ENCODE assay signal across 10 cellular contexts in the genomic region with DNA sequence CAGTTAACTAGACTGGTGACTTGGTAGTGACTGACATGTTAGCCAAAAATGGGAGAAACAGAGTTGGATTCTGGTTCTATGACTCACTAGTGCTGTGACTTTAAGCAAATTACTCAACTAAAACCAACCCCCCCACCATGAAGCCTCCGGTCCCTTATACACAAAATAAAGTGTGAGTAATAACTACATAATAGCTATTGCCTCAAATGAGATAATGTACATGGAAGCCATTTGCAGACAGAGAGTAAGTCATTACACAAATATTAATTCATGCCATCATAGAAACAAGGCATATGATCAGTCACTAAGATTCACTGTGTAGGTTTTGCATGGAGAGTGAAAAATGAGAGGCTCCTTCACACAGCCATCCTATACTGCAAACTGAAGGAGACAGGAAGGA.
A peak's percentile ranks its signal among the peaks of the same experiment; 100 is the strongest.
DNase-seq lines count a peak whose midpoint lies in the region; ATAC-seq and TF ChIP-seq lines count a peak whose summit lies in the region.
"Had no signal": no experiment of that assay in that cellular context is flagged by ENCODE, and none has a peak within 500 bp of the region (broad histone marks: within the 10 kb centered on the region; RNA-seq: fewer than 3 reads in every experiment).

No MANE protein-coding gene starts in this region.

- no peaks in the 10 kb centered on the region for H3K36me3 ChIP-seq in ACC112 (ENCODE audit: insufficient read depth, low read length)
- H3K36me3 ChIP-seq: lower lobe of right lung had no signal

- no peak for DNase-seq in activated T-helper 1 cell treated with anti-CD3 and anti-CD28 coated beads, Interleukin-12 subunit alpha, Interleukin-12 subunit beta, Interleukin-2, Interleukin-4 antibody, amounts not matched to agents 30 ng/mL and 10 ng/mL and 1 ng/mL, durations not matched to agents 14 hours and 24 hours and 36 hours (ENCODE audit: low spot score)
- peak; percentile 88 to 93 for DNase-seq in foreskin keratinocyte
- no peak for DNase-seq in NCI-H2196 (lab: John Stamatoyannopoulos, UW; ENCODE audit: unreplicated experiment)
- no peak for DNase-seq in immature natural killer cell
- DNase-seq in T-helper 9 cell = no peak
- DNase-seq: lower lobe of right lung, NCI-H2081 treated with DMSO at 0.1 percent for 48 hours had no signal

- no peaks in the 10 kb centered on the region for H3K27me3 Mint-ChIP-seq in activated T-helper 1 cell treated with anti-CD3 and anti-CD28 coated beads, Interleukin-12 subunit alpha, Interleukin-12 subunit beta, Interleukin-2, Interleukin-4 antibody, amounts not matched to agents 30 ng/mL and 10 ng/mL and 1 ng/mL, durations not matched to agents 14 hours and 24 hours and 36 hours (ENCODE audit: insufficient read depth)
- H3K27me3 Mint-ChIP-seq in immature natural killer cell (ENCODE audit: low read depth in 3 of 3) = no peaks in the 10 kb centered on the region

- peak overlapping the region; percentile 86 for H2AFZ ChIP-seq in ACC112 (ENCODE audit: low read length, unreplicated experiment)

- peak overlapping the region; percentile 52 for H3K4me3 ChIP-seq in ACC112 (ENCODE audit: low read depth, low read length)
- H3K4me3 ChIP-seq: lower lobe of right lung had no signal

- H3K9me3 Mint-ChIP-seq in activated T-helper 1 cell treated with anti-CD3 and anti-CD28 coated beads, Interleukin-12 subunit alpha, Interleukin-12 subunit beta, Interleukin-2, Interleukin-4 antibody, amounts not matched to agents 30 ng/mL and 10 ng/mL and 1 ng/mL, durations not matched to agents 14 hours and 24 hours and 36 hours = no peaks in the 10 kb centered on the region
- H3K9me3 Mint-ChIP-seq in immature natural killer cell = no peaks in the 10 kb centered on the region

- ATAC-seq in GM18868 (IDR thresholded peaks at IDR 0.05; ENCODE audit: unreplicated experiment) (peak; percentile 48), foreskin keratinocyte (peak; percentile 97), GM19395 (IDR thresholded peaks at IDR 0.05; ENCODE audit: unreplicated experiment) (no peak)
- ATAC-seq: lower lobe of right lung had no signal

- TF ChIP-seq CTCF in foreskin keratinocyte (conservative IDR thresholded peaks at IDR 0.05) = no peak

- H3K27ac ChIP-seq in ACC112 (ENCODE audit: low read depth, low read length) (peak overlapping the region; percentile 91), foreskin keratinocyte (peak overlapping the region; percentile 67)
- H3K27ac ChIP-seq: lower lobe of right lung had no signal

- H3K79me2 ChIP-seq in ACC112 (ENCODE audit: control insufficient read depth, insufficient read depth, low read length, unreplicated experiment) = peaks cover 20% of the 10 kb centered on the region

- H3K27me3 ChIP-seq in ACC112 (ENCODE audit: insufficient read depth, low read length) = no peaks in the 10 kb centered on the region
- H3K27me3 ChIP-seq in foreskin keratinocyte = no peaks in the 10 kb centered on the region

- intact Hi-C loops in activated T-helper 1 cell treated with anti-CD3 and anti-CD28 coated beads, Interleukin-12 subunit alpha, Interleukin-12 subunit beta, Interleukin-2, Interleukin-4 antibody, amounts not matched to agents 30 ng/mL and 10 ng/mL and 1 ng/mL, durations not matched to agents 14 hours and 24 hours and 36 hours (cut with micrococcal nuclease) = loop anchor here (1.0 kb wide), 2 partner anchors 9 to 11 kb away; no protein-coding TSS in a partner anchor

- H3K4me3 Mint-ChIP-seq in activated T-helper 1 cell treated with anti-CD3 and anti-CD28 coated beads, Interleukin-12 subunit alpha, Interleukin-12 subunit beta, Interleukin-2, Interleukin-4 antibody, amounts not matched to agents 30 ng/mL and 10 ng/mL and 1 ng/mL, durations not matched to agents 14 hours and 24 hours and 36 hours = no peak overlapping the region
- H3K4me3 Mint-ChIP-seq in immature natural killer cell = no peak overlapping the region

- H3K4me1 Mint-ChIP-seq in activated T-helper 1 cell treated with anti-CD3 and anti-CD28 coated beads, Interleukin-12 subunit alpha, Interleukin-12 subunit beta, Interleukin-2, Interleukin-4 antibody, amounts not matched to agents 30 ng/mL and 10 ng/mL and 1 ng/mL, durations not matched to agents 14 hours and 24 hours and 36 hours (ENCODE audit: low read depth) = peaks cover 44% of the 10 kb centered on the region
- peaks cover 0 to 6% of the 10 kb centered on the region in 2 donors for H3K4me1 Mint-ChIP-seq in immature natural killer cell

- peak overlapping the region; percentile 62 for H3K27ac Mint-ChIP-seq in activated T-helper 1 cell treated with anti-CD3 and anti-CD28 coated beads, Interleukin-12 subunit alpha, Interleukin-12 subunit beta, Interleukin-2, Interleukin-4 antibody, amounts not matched to agents 30 ng/mL and 10 ng/mL and 1 ng/mL, durations not matched to agents 14 hours and 24 hours and 36 hours
- H3K27ac Mint-ChIP-seq in immature natural killer cell = no peak overlapping the region

- H3K36me3 Mint-ChIP-seq in activated T-helper 1 cell treated with anti-CD3 and anti-CD28 coated beads, Interleukin-12 subunit alpha, Interleukin-12 subunit beta, Interleukin-2, Interleukin-4 antibody, amounts not matched to agents 30 ng/mL and 10 ng/mL and 1 ng/mL, durations not matched to agents 14 hours and 24 hours and 36 hours (ENCODE audit: low read depth) = peaks cover 37% of the 10 kb centered on the region
- peaks cover 0 to 16% (median 12%) of the 10 kb centered on the region in 3 donors for H3K36me3 Mint-ChIP-seq in immature natural killer cell

- H3K4me1 ChIP-seq in ACC112 (ENCODE audit: control insufficient read depth, insufficient read depth, low read length, unreplicated experiment) (peaks cover 35% of the 10 kb centered on the region), foreskin keratinocyte (peaks cover 21% of the 10 kb centered on the region)

Comparison
In these comparisons a context has a peak if more than half of its experiments do, and no peak if none do; other contexts are left out.
1. DNase-seq: peak in foreskin keratinocyte (2 of 2); none in activated T-helper 1 cell treated with anti-CD3 and anti-CD28 coated beads, Interleukin-12 subunit alpha, Interleukin-12 subunit beta, Interleukin-2, Interleukin-4 antibody, amounts not matched to agents 30 ng/mL and 10 ng/mL and 1 ng/mL, durations not matched to agents 14 hours and 24 hours and 36 hours (single experiment), NCI-H2196 (single experiment), immature natural killer cell (0 of 3) and T-helper 9 cell (single experiment).